In the genomic region with DNA sequence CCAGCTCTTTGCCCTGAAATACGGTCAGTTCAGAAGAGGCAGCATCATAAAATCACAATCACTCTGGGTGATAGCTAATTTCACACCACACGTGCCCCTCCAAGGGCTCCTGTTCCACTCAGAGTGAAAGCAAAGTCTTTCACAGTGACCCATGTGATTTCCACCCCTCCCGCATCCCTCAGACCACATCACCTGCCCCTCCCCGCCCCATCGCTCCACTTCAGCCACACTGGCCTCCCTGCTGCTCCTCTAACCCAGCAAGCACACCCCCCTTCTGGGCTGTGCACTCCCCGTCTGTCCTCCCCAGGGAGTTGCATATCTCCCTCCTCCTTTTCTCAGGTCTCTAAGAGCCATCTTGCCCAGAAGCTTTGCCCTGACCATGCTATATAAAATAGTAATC, we compare ENCODE assay signal across 10 cellular contexts.
DNase-seq lines count a peak whose midpoint lies in the region; ATAC-seq and TF ChIP-seq lines count a peak whose summit lies in the region.
"Had no signal": no experiment of that assay in that cellular context is flagged by ENCODE, and none has a peak within 500 bp of the region (broad histone marks: within the 10 kb centered on the region; RNA-seq: fewer than 3 reads in every experiment).

No MANE protein-coding gene starts in this region.

- no peak for TF ChIP-seq CTCF in progenitor cell of endocrine pancreas (IDR thresholded peaks at IDR 0.05; ENCODE audit: unreplicated experiment)

- no peaks in the 10 kb centered on the region for H3K36me3 Mint-ChIP-seq in progenitor cell of endocrine pancreas (ENCODE audit: insufficient read depth)

- no peaks in the 10 kb centered on the region for H3K9me3 Mint-ChIP-seq in progenitor cell of endocrine pancreas (ENCODE audit: low read depth)

- peaks cover 4% of the 10 kb centered on the region for H3K4me1 Mint-ChIP-seq in progenitor cell of endocrine pancreas (ENCODE audit: low read depth)

- H3K27ac Mint-ChIP-seq in progenitor cell of endocrine pancreas, result no peak overlapping the region

- H3K27me3 Mint-ChIP-seq in progenitor cell of endocrine pancreas, result peaks cover 54% of the 10 kb centered on the region

- ATAC-seq in HG02678 (IDR thresholded peaks at IDR 0.05; ENCODE audit: unreplicated experiment) (peak; percentile 65), HG03571 (IDR thresholded peaks at IDR 0.05; ENCODE audit: unreplicated experiment) (peak; percentile 63)

- no peak overlapping the region for H3K4me3 Mint-ChIP-seq in progenitor cell of endocrine pancreas (ENCODE audit: low read depth)

- peak; percentile 39 to 70 for DNase-seq in SHP77 (lab: John Stamatoyannopoulos, UW)
- DNase-seq in SHP77 treated with DMSO at 0.1 percent for 48 hours (lab: John Stamatoyannopoulos, UW), result no peak
- no peak for DNase-seq in KG1 (lab: John Stamatoyannopoulos, UW)
- DNase-seq in SW 1271 (lab: John Stamatoyannopoulos, UW), result no peak
- DNase-seq in NCI-H2029 (lab: John Stamatoyannopoulos, UW), result no peak
- no peak for DNase-seq in progenitor cell of endocrine pancreas (ENCODE audit: low spot score, unreplicated experiment)
- DNase-seq: amniotic stem cell; stimulated activated CD4-positive, alpha-beta T cell treated with anti-CD3 and anti-CD28 coated beads, Interleukin-4, amount 100 ng/mL, for 24 hours had no signal

Comparison
In these comparisons a context has a peak if more than half of its experiments do, and no peak if none do; other contexts are left out.
1. DNase-seq: peak in SHP77 (2 of 2); none in SHP77 treated with DMSO at 0.1 percent for 48 hours (single experiment), KG1 (single experiment), SW 1271 (0 of 2), NCI-H2029 (single experiment) and progenitor cell of endocrine pancreas (single experiment).